Comparison of ENCODE assay signal across 10 cellular contexts in the genomic region with DNA sequence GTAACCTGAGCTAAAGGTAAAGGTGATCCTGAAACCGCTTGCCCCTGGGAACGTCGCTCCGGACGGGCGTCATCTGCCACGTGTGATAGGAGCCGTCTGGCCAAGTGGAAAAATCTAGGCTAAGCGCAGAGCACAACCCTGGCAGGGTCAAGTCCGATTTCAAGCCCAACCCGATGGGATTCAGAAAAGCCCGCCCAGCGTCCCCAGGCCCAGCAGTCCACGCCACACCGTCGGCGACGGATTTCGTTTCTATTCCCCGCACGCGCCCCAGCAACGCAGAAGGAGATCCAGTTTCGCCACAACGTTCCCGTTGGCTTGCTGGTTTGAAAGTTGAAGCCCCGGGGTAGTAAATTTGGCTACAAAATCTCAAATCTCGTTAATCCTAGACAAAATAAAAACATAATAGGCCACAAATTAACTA. TPM values are rescaled to one million over a fixed set of nuclear protein-coding genes. Genes with fewer than 3 reads are reported as not detected.
DNase-seq lines count a peak whose midpoint lies in the region; ATAC-seq and TF ChIP-seq lines count a peak whose summit lies in the region.
"Had no signal": no experiment of that assay in that cellular context is flagged by ENCODE, and none has a peak within 500 bp of the region (broad histone marks: within the 10 kb centered on the region; RNA-seq: fewer than 3 reads in every experiment).

No MANE protein-coding gene starts in this region.

- TF ChIP-seq CTCF in GM20000 (IDR thresholded peaks at IDR 0.05; ENCODE audit: extremely low read depth, missing control alignments) (no peak), chondrocyte (IDR thresholded peaks at IDR 0.05) (no peak)

- peak overlapping the region; percentile 78 for H3K4me3 Mint-ChIP-seq in chondrocyte (ENCODE audit: unreplicated experiment)

- H3K9me3 Mint-ChIP-seq in chondrocyte (ENCODE audit: low read depth), result no peaks in the 10 kb centered on the region
- H3K9me3 Mint-ChIP-seq: activated T-cell treated with anti-CD3 and anti-CD28 coated beads, Interleukin-2, amount 50 U/mL, for 72 hours had no signal

- no peak overlapping the region for H3K27ac Mint-ChIP-seq in chondrocyte (ENCODE audit: unreplicated experiment)
- H3K27ac Mint-ChIP-seq: activated T-cell treated with anti-CD3 and anti-CD28 coated beads, Interleukin-2, amount 50 U/mL, for 72 hours had no signal

- H3K27me3 Mint-ChIP-seq in chondrocyte (ENCODE audit: low read depth), result peaks cover 45% of the 10 kb centered on the region

- peaks cover 1% of the 10 kb centered on the region for H3K36me3 Mint-ChIP-seq in chondrocyte (ENCODE audit: low read depth)
- H3K36me3 Mint-ChIP-seq: naive B cell had no signal

- no peak for ATAC-seq in GM19351 (IDR thresholded peaks at IDR 0.05; ENCODE audit: unreplicated experiment)
- ATAC-seq: activated T-cell treated with anti-CD3 and anti-CD28 coated beads, Interleukin-2, amount 50 U/mL, for 72 hours had no signal

- DNase-seq in GM20000 (ENCODE audit: low spot score) (peak; percentile 8), chondrocyte (ENCODE audit: low spot score) (no peak), iPS-NIHi7 (ENCODE audit: extremely low spot score) (peak; percentile 31), retina (peak; percentile 76), activated T-cell treated with anti-CD3 and anti-CD28 coated beads for 4 hours (no peak), dermis blood vessel endothelial cell (no peak)
- DNase-seq in activated CD4-positive, CD25-positive, alpha-beta regulatory T cell (lab: John Stamatoyannopoulos, UW), result no peak
- DNase-seq: activated T-cell treated with anti-CD3 and anti-CD28 coated beads, Interleukin-2, amount 50 U/mL, for 72 hours; naive B cell had no signal

- peaks cover 48% of the 10 kb centered on the region for H3K4me1 Mint-ChIP-seq in chondrocyte (ENCODE audit: low read depth)

RNA-seq across cellular contexts. Expression of a gene that starts 32.4 kb away (rescaled TPM):
- total RNA-seq in chondrocyte (28.2 to 66.3 TPM (median 63.1 TPM) in 3 replicates), dermis blood vessel endothelial cell (153 and 193 TPM in 2 replicates)
- total RNA-seq: activated T-cell treated with anti-CD3 and anti-CD28 coated beads, Interleukin-2, amount 50 U/mL, for 72 hours had no signal

Comparison
In these comparisons a context has a peak if more than half of its experiments do, and no peak if none do; other contexts are left out.
1. DNase-seq: peak in GM20000 (single experiment), iPS-NIHi7 (single experiment) and retina (single experiment); none in chondrocyte (single experiment), activated T-cell treated with anti-CD3 and anti-CD28 coated beads for 4 hours (single experiment), dermis blood vessel endothelial cell (single experiment) and activated CD4-positive, CD25-positive, alpha-beta regulatory T cell (0 of 4).